1 cellular context compared by ENCODE assay signal in the genomic region with DNA sequence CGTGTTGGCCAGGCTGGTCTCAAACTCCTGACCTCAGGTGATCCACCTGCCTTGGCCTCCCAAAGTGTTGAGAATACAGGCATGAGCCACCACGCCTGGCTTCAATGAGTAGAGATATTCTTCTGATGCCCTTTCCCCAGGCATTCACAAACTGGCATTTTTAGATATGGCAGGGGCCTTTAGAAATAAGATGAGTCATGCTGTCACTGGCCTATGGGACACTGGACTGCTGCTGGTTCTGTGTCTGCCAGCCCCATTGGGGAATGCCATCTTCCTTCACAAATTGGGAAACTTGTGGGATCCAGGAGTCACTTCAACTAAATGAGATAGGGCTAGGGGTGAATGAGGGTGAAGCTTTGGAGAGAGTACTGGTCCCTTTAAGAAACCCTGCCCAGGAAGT.
TF ChIP-seq lines count a peak whose summit lies in the region.

No MANE protein-coding gene starts in this region.

TF ChIP-seq in HepG2, 621 proteins besides CTCF, POLR2A, EP300 and RAD21:
- TF ChIP-seq ZNF383 (CRISPR knock-in tag; IDR thresholded peaks at IDR 0.05; ENCODE audit: borderline replicate concordance) (no peak), NFE2L2 (IDR thresholded peaks at IDR 0.05; ENCODE audit: low read length) (peak; percentile 43; the same call in 1 of the 2 replicates)
- TF ChIP-seq, protein P1, sequence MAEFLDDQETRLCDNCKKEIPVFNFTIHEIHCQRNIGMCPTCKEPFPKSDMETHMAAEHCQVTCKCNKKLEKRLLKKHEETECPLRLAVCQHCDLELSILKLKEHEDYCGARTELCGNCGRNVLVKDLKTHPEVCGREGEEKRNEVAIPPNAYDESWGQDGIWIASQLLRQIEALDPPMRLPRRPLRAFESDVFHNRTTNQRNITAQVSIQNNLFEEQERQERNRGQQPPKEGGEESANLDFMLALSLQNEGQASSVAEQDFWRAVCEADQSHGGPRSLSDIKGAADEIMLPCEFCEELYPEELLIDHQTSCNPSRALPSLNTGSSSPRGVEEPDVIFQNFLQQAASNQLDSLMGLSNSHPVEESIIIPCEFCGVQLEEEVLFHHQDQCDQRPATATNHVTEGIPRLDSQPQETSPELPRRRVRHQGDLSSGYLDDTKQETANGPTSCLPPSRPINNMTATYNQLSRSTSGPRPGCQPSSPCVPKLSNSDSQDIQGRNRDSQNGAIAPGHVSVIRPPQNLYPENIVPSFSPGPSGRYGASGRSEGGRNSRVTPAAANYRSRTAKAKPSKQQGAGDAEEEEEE (CRISPR knock-in tag; IDR thresholded peaks at IDR 0.05; ENCODE audit: borderline replicate concordance) = no peak
- TF ChIP-seq, protein P2, sequence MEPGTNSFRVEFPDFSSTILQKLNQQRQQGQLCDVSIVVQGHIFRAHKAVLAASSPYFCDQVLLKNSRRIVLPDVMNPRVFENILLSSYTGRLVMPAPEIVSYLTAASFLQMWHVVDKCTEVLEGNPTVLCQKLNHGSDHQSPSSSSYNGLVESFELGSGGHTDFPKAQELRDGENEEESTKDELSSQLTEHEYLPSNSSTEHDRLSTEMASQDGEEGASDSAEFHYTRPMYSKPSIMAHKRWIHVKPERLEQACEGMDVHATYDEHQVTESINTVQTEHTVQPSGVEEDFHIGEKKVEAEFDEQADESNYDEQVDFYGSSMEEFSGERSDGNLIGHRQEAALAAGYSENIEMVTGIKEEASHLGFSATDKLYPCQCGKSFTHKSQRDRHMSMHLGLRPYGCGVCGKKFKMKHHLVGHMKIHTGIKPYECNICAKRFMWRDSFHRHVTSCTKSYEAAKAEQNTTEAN (CRISPR knock-in tag; conservative IDR thresholded peaks at IDR 0.05) = no peak
